ENCODE assay signal across 1 cellular context in the genomic region with DNA sequence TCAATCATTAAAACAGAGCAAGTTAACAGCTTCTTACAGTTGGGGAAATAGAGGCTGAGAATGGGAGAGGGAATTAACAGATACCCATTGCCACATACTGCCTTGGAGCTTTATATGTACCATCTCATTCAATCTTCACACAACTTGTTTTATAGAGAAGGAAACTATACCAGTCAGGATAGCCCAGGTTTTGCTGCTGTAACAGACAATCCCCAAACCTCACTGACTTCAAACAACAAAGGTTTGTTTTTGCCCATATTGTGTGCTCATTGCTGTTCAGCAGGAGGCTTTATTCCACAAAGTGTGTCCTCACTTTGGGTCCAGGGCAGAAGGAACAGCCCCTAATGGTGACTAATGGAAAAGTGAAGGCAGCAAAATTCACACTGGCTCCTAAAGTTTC.
TF ChIP-seq lines count a peak whose summit lies in the region.

No MANE protein-coding gene starts in this region.

TF ChIP-seq in IMR-90, 13 proteins besides CTCF, POLR2A, EP300 and RAD21 (continued from another document):
- TF ChIP-seq MAFK (IDR thresholded peaks at IDR 0.05; ENCODE audit: low read depth, low read length): no peak
- TF ChIP-seq CHD1 (IDR thresholded peaks at IDR 0.05; ENCODE audit: low read depth, low read length): no peak
- no peak for TF ChIP-seq USF2 (IDR thresholded peaks at IDR 0.05; ENCODE audit: low read depth, low read length)
- TF ChIP-seq NFE2L2 (IDR thresholded peaks at IDR 0.05; ENCODE audit: low read depth, low read length): no peak
- no peak for TF ChIP-seq MAZ (IDR thresholded peaks at IDR 0.05; ENCODE audit: borderline replicate concordance, low read depth, low read length)
- no peak for TF ChIP-seq RFX5 (IDR thresholded peaks at IDR 0.05; ENCODE audit: low read depth, low read length)
- TF ChIP-seq BHLHE40 (IDR thresholded peaks at IDR 0.05; ENCODE audit: low read depth, low read length): no peak
- TF ChIP-seq ELK1 (IDR thresholded peaks at IDR 0.05; ENCODE audit: borderline replicate concordance, low read depth, low read length): no peak
- TF ChIP-seq MXI1 (IDR thresholded peaks at IDR 0.05; ENCODE audit: borderline replicate concordance, low read depth, low read length): no peak
- TF ChIP-seq SMC3 (IDR thresholded peaks at IDR 0.05; ENCODE audit: low read depth, low read length): no peak
- TF ChIP-seq RCOR1 (IDR thresholded peaks at IDR 0.05; ENCODE audit: insufficient replicate concordance, low read length): no peak
- TF ChIP-seq CEBPB (IDR thresholded peaks at IDR 0.05; ENCODE audit: low read depth, low read length): no peak
